6 cellular contexts compared by ENCODE assay signal in genomic region chr17:61371179-61371578, GRCh38. TPM values are rescaled to one million over a fixed set of nuclear protein-coding genes. Genes with fewer than 3 reads are reported as not detected.
"Had no signal": no experiment of that assay in that cellular context is flagged by ENCODE, and none has a peak within 500 bp of the region (broad histone marks: within the 10 kb centered on the region; RNA-seq: fewer than 3 reads in every experiment).

No MANE protein-coding gene starts in this region.

- H3K9me3 Mint-ChIP-seq: H9 had no signal

- H3K27ac Mint-ChIP-seq: H9 had no signal

- DNase-seq: GM23248, GOT3, H9, HCEC 1CT, KG1 had no signal

- H3K27ac ChIP-seq: GM23248 had no signal

- H3K4me3 ChIP-seq: GM23248, K562 had no signal

- ATAC-seq: K562 had no signal

- H3K4me3 Mint-ChIP-seq: H9 had no signal

RNA-seq across cellular contexts. Expression of gene TBX2, which starts 28.5 kb away (rescaled TPM):
- total RNA-seq: H9 had no signal
- polyA plus RNA-seq: K562 had no signal
